8 cellular contexts compared by ENCODE assay signal in genomic region chr15:65287515-65287845, GRCh38. TPM values are rescaled to one million over a fixed set of nuclear protein-coding genes. Genes with fewer than 3 reads are reported as not detected.
DNase-seq lines count a peak whose midpoint lies in the region; ATAC-seq and TF ChIP-seq lines count a peak whose summit lies in the region.

No MANE protein-coding gene starts in this region.

- no peak for TF ChIP-seq POLR2A in lower leg skin (IDR thresholded peaks at IDR 0.05)

- peak overlapping the region; percentile 86 for H3K27ac ChIP-seq in CD4-positive, alpha-beta memory T cell (ENCODE audit: low read depth, low read length)

- no peaks in the 10 kb centered on the region for H3K36me3 ChIP-seq in CD4-positive, alpha-beta memory T cell (ENCODE audit: insufficient read depth, low read length)
- peaks cover 3% of the 10 kb centered on the region for H3K36me3 ChIP-seq in neuron (ENCODE audit: insufficient read depth, low read length)

- no peak for TF ChIP-seq CTCF in choroid plexus epithelial cell (conservative IDR thresholded peaks at IDR 0.05; ENCODE audit: low read depth, low read length)
- no peak for TF ChIP-seq CTCF in lower leg skin (IDR thresholded peaks at IDR 0.05)

- no peak for ATAC-seq in GM18868 (IDR thresholded peaks at IDR 0.05; ENCODE audit: unreplicated experiment)

- H3K27me3 Mint-ChIP-seq in CD4-positive, alpha-beta memory T cell: no peaks in the 10 kb centered on the region

- no peaks in the 10 kb centered on the region for H3K9me3 Mint-ChIP-seq in CD4-positive, alpha-beta memory T cell

- peaks cover 28% of the 10 kb centered on the region for H3K4me1 ChIP-seq in CD4-positive, alpha-beta memory T cell (ENCODE audit: insufficient read depth, low read length)
- peaks cover 12% of the 10 kb centered on the region for H3K4me1 ChIP-seq in neuron (ENCODE audit: insufficient read depth, low read length)

- no peak overlapping the region for H3K4me3 ChIP-seq in CD4-positive, alpha-beta memory T cell (ENCODE audit: low read length in 2 of 2)
- H3K4me3 ChIP-seq in choroid plexus epithelial cell (ENCODE audit: low read depth, low read length) (no peak overlapping the region), neuron (ENCODE audit: low read length) (no peak overlapping the region), lower leg skin (ENCODE audit: low read depth, poor library complexity, severe bottlenecking) (no peak overlapping the region)

- DNase-seq in CD4-positive, alpha-beta memory T cell: no peak
- peak; percentile 7 for DNase-seq in LHCN-M2 (ENCODE audit: low read depth)
- peak; percentile 23 for DNase-seq in choroid plexus epithelial cell (ENCODE audit: low read depth)
- no peak for DNase-seq in NCI-H2081 treated with DMSO at 0.1 percent for 48 hours (lab: John Stamatoyannopoulos, UW)
- DNase-seq in lower leg skin (ENCODE audit: low spot score in 2 of 2): no peak
- DNase-seq in NCI-H2227 (lab: John Stamatoyannopoulos, UW; ENCODE audit: unreplicated experiment): no peak

- H2AFZ ChIP-seq in neuron (ENCODE audit: low read depth, low read length): peak overlapping the region; percentile 38

- H3K4me3 Mint-ChIP-seq in CD4-positive, alpha-beta memory T cell: peak overlapping the region; percentile 87 to 92 (median 90)

- intact Hi-C loops in CD4-positive, alpha-beta memory T cell (cut with micrococcal nuclease): loop anchor here (1.0 to 5.0 kb wide), 2 partner anchors 8 to 1125 kb away; partner anchors contain the start of gene PPIB
- intact Hi-C loops in lower leg skin (cut with DNase I; ENCODE audit: low total_unique reads): loop anchor here (10.0 kb wide), 1 partner anchor 603 kb away; no protein-coding TSS in a partner anchor

- peaks cover 25 to 38% (median 30%) of the 10 kb centered on the region in 4 donors for H3K4me1 Mint-ChIP-seq in CD4-positive, alpha-beta memory T cell

- H3K27ac Mint-ChIP-seq in CD4-positive, alpha-beta memory T cell: peak overlapping the region; percentile 80 to 97 (median 95)

- 84 to 90% methylated on average over 2 of the region's 2 CpGs for whole genome bisulfite sequencing in lower leg skin, 2 donors

- CTCF ChIA-PET in CD4-positive, alpha-beta memory T cell (lab: Charles Lee; ENCODE audit: partially characterized antibody): interaction anchor here (1.0 to 4.3 kb wide), 8 partner anchors 10 to 102 kb away, joined by 4 to 36 read pairs (median 6); partner anchors contain the start of genes CLPX and RNU5B-1

- peaks cover 0 to 5% of the 10 kb centered on the region in 2 donors for H3K36me3 Mint-ChIP-seq in CD4-positive, alpha-beta memory T cell

- POLR2A ChIA-PET in CD4-positive, alpha-beta memory T cell (lab: Charles Lee; ENCODE audit: partially characterized antibody): interaction anchor here (0.5 to 5.3 kb wide), 12 partner anchors 9 to 1136 kb away, joined by 3 to 92 read pairs (median 8); partner anchors contain the start of genes CLPX, PDCD7, RNU5A-1 and RNU5B-1

- H3K9me3 ChIP-seq in CD4-positive, alpha-beta memory T cell (ENCODE audit: control insufficient read depth in 1 of 2, low read length in 2 of 2): no peaks in the 10 kb centered on the region
- no peaks in the 10 kb centered on the region for H3K9me3 ChIP-seq in neuron (ENCODE audit: low read length)

- no peaks in the 10 kb centered on the region for H3K27me3 ChIP-seq in CD4-positive, alpha-beta memory T cell (ENCODE audit: insufficient read depth, low read length)
- H3K27me3 ChIP-seq in neuron (ENCODE audit: insufficient read depth, low read length): no peaks in the 10 kb centered on the region

RNA-seq across cellular contexts. Expression of gene PARP16, which starts 0.8 kb away (rescaled TPM):
- total RNA-seq in CD4-positive, alpha-beta memory T cell: 10 to 100 TPM; 20.8 to 21.4 TPM
- 10 to 100 TPM; 27.1 to 27.2 TPM for polyA plus RNA-seq in CD4-positive, alpha-beta memory T cell
- total RNA-seq in LHCN-M2 (2014; rRNA removed) (7.3 and 7.8 TPM in 2 replicates), lower leg skin (10 to 100 TPM; 10.3 to 14.4 (median 11.3) TPM)
- 4.5 TPM for polyA plus RNA-seq in LHCN-M2 (2012)

RNA-seq across cellular contexts. Expression of gene RNU5A-1, which starts 8.4 kb away (rescaled TPM):
- not detected for total RNA-seq in CD4-positive, alpha-beta memory T cell
- not detected for polyA plus RNA-seq in CD4-positive, alpha-beta memory T cell
- total RNA-seq in LHCN-M2 (2014; rRNA removed): not detected in 2 replicates
- not detected for polyA plus RNA-seq in LHCN-M2 (2012)
- not detected for total RNA-seq in lower leg skin

RNA-seq across cellular contexts. Expression of gene RNU5B-1, which starts 17.0 kb away (rescaled TPM):
- total RNA-seq in CD4-positive, alpha-beta memory T cell: 10 to 100 TPM in 1 of 2 experiments, not detected in 1; 24.0 TPM
- not detected for polyA plus RNA-seq in CD4-positive, alpha-beta memory T cell
- total RNA-seq in LHCN-M2 (2014; rRNA removed) (not detected in 2 replicates), lower leg skin (not detected)
- polyA plus RNA-seq in LHCN-M2 (2012): not detected

Comparison
In these comparisons a context has a peak if more than half of its experiments do, and no peak if none do; other contexts are left out.
1. DNase-seq: peak in LHCN-M2 (single experiment) and choroid plexus epithelial cell (single experiment); none in CD4-positive, alpha-beta memory T cell (0 of 5), NCI-H2081 treated with DMSO at 0.1 percent for 48 hours (single experiment), lower leg skin (0 of 2) and NCI-H2227 (single experiment).
2. RNA of gene RNU5B-1, which starts 17.0 kb away (total RNA-seq): 24.0 TPM in CD4-positive, alpha-beta memory T cell; not detected in LHCN-M2 and not detected in lower leg skin; every median in the first group is over 10 times any median in the second.